ENCODE assay signal across 8 cellular contexts in the genomic region with DNA sequence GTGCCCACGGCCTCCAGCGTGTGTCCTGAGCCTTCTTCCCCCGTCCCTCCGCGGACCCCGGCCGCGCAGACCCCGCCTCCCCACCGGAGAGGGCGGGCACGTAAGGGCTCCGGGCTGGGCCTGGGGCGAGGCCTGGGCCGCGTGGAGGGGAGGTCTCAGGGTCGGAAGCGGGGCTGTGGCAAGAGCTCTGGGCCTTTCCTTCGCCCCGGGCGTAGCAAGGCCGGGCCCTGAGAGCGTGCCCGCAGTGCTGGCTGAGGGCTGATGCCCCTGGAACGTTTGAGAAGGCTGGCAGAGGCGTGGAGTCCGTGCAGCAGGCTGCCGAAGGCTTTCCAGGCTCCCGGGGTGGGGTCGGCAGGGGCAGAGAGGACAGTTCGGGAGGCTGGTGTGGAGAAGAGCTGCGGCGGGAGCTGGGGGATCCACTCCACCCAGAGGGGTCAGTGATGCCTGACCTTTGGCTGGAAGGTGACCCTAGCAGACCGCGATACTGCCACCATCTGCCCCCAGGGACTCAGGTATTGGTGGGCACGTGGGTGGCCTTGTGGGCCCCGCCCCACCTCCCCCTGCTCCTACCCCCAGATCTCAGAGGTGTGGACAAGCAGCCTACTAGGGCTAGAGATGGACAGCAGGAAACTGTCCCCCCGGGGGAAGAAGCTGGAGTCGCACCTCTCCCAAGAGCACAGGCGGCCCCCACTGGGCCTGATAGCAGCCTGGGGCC. TPM values are rescaled to one million over a fixed set of nuclear protein-coding genes. Genes with fewer than 3 reads are reported as not detected.
DNase-seq lines count a peak whose midpoint lies in the region; ATAC-seq, FAIRE-seq and TF ChIP-seq lines count a peak whose summit lies in the region.

No MANE protein-coding gene starts in this region.

- peak overlapping the region; percentile 77 to 94 (median 84) for H3K4me3 Mint-ChIP-seq in CD8-positive, alpha-beta memory T cell

- H2AFZ ChIP-seq in H1 (ENCODE audit: low read length): no peak overlapping the region

- H3K23me2 ChIP-seq in H1 (ENCODE audit: low read depth, low read length): peaks cover 3% of the 10 kb centered on the region; the same call in 1 of the 2 replicates

- TF ChIP-seq CTCF in H1 (IDR thresholded peaks at IDR 0.05; ENCODE audit: control extremely low read depth in 1 of 3, insufficient read depth in 1 of 3, low read depth in 1 of 3, low read length in 3 of 3): no peak

- peak; percentile 34 for ATAC-seq in GM19372 (IDR thresholded peaks at IDR 0.05; ENCODE audit: low read depth, unreplicated experiment)
- ATAC-seq in HG03521 (IDR thresholded peaks at IDR 0.05; ENCODE audit: unreplicated experiment): peak; percentile 30

- H3K36me3 ChIP-seq in CD8-positive, alpha-beta memory T cell (ENCODE audit: insufficient read depth, low read length): peaks cover 10% of the 10 kb centered on the region
- H3K36me3 ChIP-seq in H1 (ENCODE audit: control insufficient read depth in 2 of 4, insufficient read depth in 4 of 4, low read length in 3 of 4): peaks cover 0 to 18% (median 2%) of the 10 kb centered on the region in 4 experiments; a peak in 3 of 8 replicates
- H3K36me3 ChIP-seq in muscle layer of duodenum (ENCODE audit: control insufficient read depth in 1 of 2, insufficient read depth in 2 of 2, low read length in 2 of 2): peaks cover 7 to 25% of the 10 kb centered on the region in 2 donors

- H3K27ac ChIP-seq in CD8-positive, alpha-beta memory T cell (ENCODE audit: low read depth, low read length): peak overlapping the region; percentile 78
- no peak overlapping the region; the same call in 1 of the 2 replicates for H3K27ac ChIP-seq in H1 (ENCODE audit: low read depth, low read length)
- no peak overlapping the region for H3K27ac ChIP-seq in muscle layer of duodenum (ENCODE audit: low read length)

- no peak overlapping the region; the same call in 1 of the 2 replicates for H3K18ac ChIP-seq in H1 (ENCODE audit: extremely low read depth, low read length)

- no peaks in the 10 kb centered on the region for H3K79me2 ChIP-seq in H1 (ENCODE audit: control insufficient read depth in 1 of 2, insufficient read depth in 2 of 2, low read length in 2 of 2)

- H3K23ac ChIP-seq in H1 (ENCODE audit: insufficient read length): no peak overlapping the region

- no peak overlapping the region for H2BK120ac ChIP-seq in H1 (replicated peaks; ENCODE audit: low read depth, low read length)

- H3K36me3 Mint-ChIP-seq in CD8-positive, alpha-beta memory T cell: peaks cover 7 to 20% (median 15%) of the 10 kb centered on the region in 3 donors

- peak overlapping the region; percentile 86 for H4K8ac ChIP-seq in H1 (ENCODE audit: extremely low read depth, insufficient read depth, low read length)

- no peak overlapping the region for H3K4ac ChIP-seq in H1 (replicated peaks; ENCODE audit: insufficient read length, low read depth, low read length)

- peak overlapping the region; percentile 85 for H4K91ac ChIP-seq in H1 (replicated peaks; ENCODE audit: insufficient read length, low read length)

- peak overlapping the region; percentile 29 to 75; a peak in 3 of 4 replicates for H3K4me2 ChIP-seq in H1 (ENCODE audit: insufficient read depth in 1 of 2, low read depth in 2 of 2, low read length in 2 of 2)

- FAIRE-seq in H1 (lab: Jason Lieb, UNC): no peak

- H3K14ac ChIP-seq in H1 (ENCODE audit: insufficient read length): no peak overlapping the region

- no peak overlapping the region for H2BK20ac ChIP-seq in H1 (ENCODE audit: low read length)

- peak overlapping the region; percentile 39; the same call in 1 of the 2 replicates for H2BK12ac ChIP-seq in H1 (ENCODE audit: low read depth, low read length)

- peak in 2 of 5 donors; percentile 21 to 68 for DNase-seq in CD8-positive, alpha-beta memory T cell
- DNase-seq in SW480 (ENCODE audit: low spot score) (peak; percentile 42), H1 (ENCODE audit: low read depth in 1 of 2, low spot score in 2 of 2) (peak in 1 of 2 experiments; percentile 69), GM03348 (ENCODE audit: low spot score) (no peak)
- DNase-seq in central memory CD4-positive, alpha-beta T cell: no peak

- H3K9ac ChIP-seq in H1 (replicated peaks in 1 of 4; ENCODE audit: extremely low read depth in 1 of 4, low read depth in 3 of 4, low read length in 3 of 4): peak overlapping the region in 2 of 4 experiments; percentile 23 to 29; a peak in 2 of 7 replicates

- H3K56ac ChIP-seq in H1 (replicated peaks; ENCODE audit: insufficient read length, low read depth, low read length): no peak overlapping the region

- no peaks in the 10 kb centered on the region for H3K9me3 ChIP-seq in CD8-positive, alpha-beta memory T cell (ENCODE audit: low read length)
- H3K9me3 ChIP-seq in H1 (ENCODE audit: insufficient read depth in 2 of 2, low read depth in 1 of 2, low read length in 1 of 2) (peaks cover 31 to 50% of the 10 kb centered on the region in 2 experiments), muscle layer of duodenum (ENCODE audit: control insufficient read depth in 1 of 2, low read length in 2 of 2) (peaks cover 0 to 3% of the 10 kb centered on the region in 2 donors)

- H3K27me3 ChIP-seq in CD8-positive, alpha-beta memory T cell (ENCODE audit: insufficient read depth, low read length, poor library complexity, severe bottlenecking): no peaks in the 10 kb centered on the region
- H3K27me3 ChIP-seq in H1 (replicated peaks in 1 of 4; ENCODE audit: control insufficient read depth in 3 of 4, extremely low read depth in 1 of 4, insufficient read depth in 3 of 4, low read length in 3 of 4) (peaks cover 0 to 19% (median 8%) of the 10 kb centered on the region in 4 experiments; a peak in 3 of 7 replicates), muscle layer of duodenum (ENCODE audit: low read depth, low read length) (no peaks in the 10 kb centered on the region)

- H2AK5ac ChIP-seq in H1 (ENCODE audit: low read depth, low read length): no peak overlapping the region

- H4K20me1 ChIP-seq in H1 (replicated peaks in 1 of 2; ENCODE audit: control insufficient read depth in 1 of 2, insufficient read depth in 2 of 2, low read length in 2 of 2): no peaks in the 10 kb centered on the region

- H4K5ac ChIP-seq in H1 (ENCODE audit: insufficient read length, low read depth, low read length): peak overlapping the region; percentile 33

- TF ChIP-seq EP300 in H1 (IDR thresholded peaks at IDR 0.05; ENCODE audit: borderline replicate concordance in 1 of 2, low read depth in 2 of 2, low read length in 2 of 2): no peak

- peak overlapping the region; percentile 46; the same call in 1 of the 2 replicates for H2BK15ac ChIP-seq in H1 (ENCODE audit: low read length)

- H3K4me1 ChIP-seq in CD8-positive, alpha-beta memory T cell (ENCODE audit: insufficient read depth, low read length): peaks cover 20% of the 10 kb centered on the region
- H3K4me1 ChIP-seq in H1 (replicated peaks in 1 of 4; ENCODE audit: control insufficient read depth in 3 of 4, insufficient read depth in 4 of 4, low read length in 3 of 4): peaks cover 0 to 9% (median 3%) of the 10 kb centered on the region in 4 experiments; a peak in 4 of 7 replicates
- peaks cover 10 to 23% of the 10 kb centered on the region in 2 donors for H3K4me1 ChIP-seq in muscle layer of duodenum (ENCODE audit: control insufficient read depth in 1 of 2, insufficient read depth in 2 of 2, low read length in 2 of 2)

- H3K27me3 Mint-ChIP-seq in CD8-positive, alpha-beta memory T cell: no peaks in the 10 kb centered on the region

- POLR2A ChIA-PET in CD8-positive, alpha-beta memory T cell (lab: Charles Lee): interaction anchor here (1.0 kb wide), 1 partner anchor 13 kb away, joined by 3 read pairs; no protein-coding TSS in a partner anchor
- POLR2A ChIA-PET in H1 (lab: Charles Lee; ENCODE audit: partially characterized antibody): interaction anchor here (0.7 to 2.8 kb wide), 5 partner anchors 9 to 36 kb away, joined by 3 to 9 read pairs (median 3); no protein-coding TSS in a partner anchor

- WGBS in H1 (ENCODE audit: extremely low coverage in 1 of 2, insufficient coverage in 1 of 2, insufficient read length in 1 of 2, insufficient replicate concordance in 2 of 2, low coverage in 1 of 2, low lambda C conversion rate in 2 of 2, missing lambda C conversion rate in 1 of 2), 2 experiments: 76% methylated on average over 20 of the region's 40 CpGs; no CpG with 5 or more reads in 1 of the 2 experiments

- H3K79me1 ChIP-seq in H1 (ENCODE audit: low read depth, low read length): no peaks in the 10 kb centered on the region

- peaks cover 0 to 17% (median 12%) of the 10 kb centered on the region in 5 donors for H3K9me3 Mint-ChIP-seq in CD8-positive, alpha-beta memory T cell

- no peak for TF ChIP-seq RAD21 in H1 (IDR thresholded peaks at IDR 0.05 in 1 of 2, conservative IDR thresholded peaks at IDR 0.05 in 1 of 2; ENCODE audit: low read depth in 2 of 2, low read length in 2 of 2)

- TF ChIP-seq POLR2A in H1 (IDR thresholded peaks at IDR 0.05; ENCODE audit: control extremely low read depth in 1 of 2, low read depth in 2 of 2, low read length in 2 of 2): no peak

- peak overlapping the region; percentile 70 for H3K4me3 ChIP-seq in CD8-positive, alpha-beta memory T cell (ENCODE audit: low read length)
- H3K4me3 ChIP-seq in H1 (ENCODE audit: extremely low read depth in 1 of 4, insufficient read depth in 2 of 4, low read depth in 3 of 4, low read length in 4 of 4) (peak overlapping the region; percentile 33 to 71 (median 40)), muscle layer of duodenum (ENCODE audit: low read depth in 1 of 2, low read length in 2 of 2) (peak overlapping the region; percentile 66 to 83)

- peak overlapping the region in 5 of 8 donors; percentile 68 to 93 (median 73) for H3K27ac Mint-ChIP-seq in CD8-positive, alpha-beta memory T cell

- peaks cover 5 to 23% (median 10%) of the 10 kb centered on the region in 3 donors for H3K4me1 Mint-ChIP-seq in CD8-positive, alpha-beta memory T cell

- peak overlapping the region; percentile 66; the same call in 1 of the 2 replicates for H2BK5ac ChIP-seq in H1 (ENCODE audit: low read depth, low read length)

- CTCF ChIA-PET in CD8-positive, alpha-beta memory T cell (lab: Charles Lee): interaction anchor here (0.8 to 4.4 kb wide), 3 partner anchors 26 to 91 kb away, joined by 4 to 18 read pairs (median 4); no protein-coding TSS in a partner anchor
- CTCF ChIA-PET in H1 (lab: Charles Lee; ENCODE audit: partially characterized antibody): interaction anchor here (1.0 to 1.4 kb wide), 4 partner anchors 12 to 338 kb away, joined by 3 to 4 read pairs (median 3); no protein-coding TSS in a partner anchor

RNA-seq across cellular contexts. Expression of a gene that starts 0.5 kb away (rescaled TPM):
- total RNA-seq in CD8-positive, alpha-beta memory T cell: 1 to 10 TPM; 1.4 to 2.9 TPM
- polyA plus RNA-seq in CD8-positive, alpha-beta memory T cell: 0.08 TPM
- total RNA-seq in H1 (2021; fragmentation: NEBNext Ultra II Directional; extraction: Animal tissue kit (Norgen Biotek cat#: 25700)): 0.39 and 0.82 TPM in 2 replicates
- 0.24 and 0.67 TPM in 2 replicates for polyA plus RNA-seq in H1 (2011; rRNA removed)
- polyA plus RNA-seq in H1 (2011; cell fraction: cytosol; rRNA removed): 0.70 TPM
- 5.9 TPM for polyA plus RNA-seq in H1 (2011; cell fraction: nucleus; rRNA removed)
- 0.28 to 0.54 TPM (median 0.42 TPM) in 4 replicates for polyA plus RNA-seq in H1 (2012, experiment 1 of 2)
- 0.05 TPM for polyA plus RNA-seq in H1 (2012, experiment 2 of 2)
- polyA plus RNA-seq in H1 (2013, experiment 1 of 2): 0.14 TPM
- polyA plus RNA-seq in H1 (2013, experiment 2 of 2): 0.07 TPM
- polyA minus RNA-seq in H1 (2011; rRNA and poly(A)+ RNA removed): 0.10 and 0.16 TPM in 2 replicates
- not detected for polyA minus RNA-seq in H1 (2011; cell fraction: cytosol; rRNA and poly(A)+ RNA removed)
- polyA minus RNA-seq in H1 (2011; cell fraction: nucleus; rRNA and poly(A)+ RNA removed): 1.5 TPM

RNA-seq across cellular contexts. Expression of a gene that starts 20.7 kb away (rescaled TPM):
- 100 to 1,000 TPM; 124 to 129 TPM for total RNA-seq in CD8-positive, alpha-beta memory T cell
- polyA plus RNA-seq in CD8-positive, alpha-beta memory T cell: 6.1 TPM
- total RNA-seq in H1 (2021; fragmentation: NEBNext Ultra II Directional; extraction: Animal tissue kit (Norgen Biotek cat#: 25700)): 217 and 221 TPM in 2 replicates
- polyA plus RNA-seq in H1 (2011; rRNA removed): 73.9 and 159 TPM in 2 replicates
- polyA plus RNA-seq in H1 (2011; cell fraction: cytosol; rRNA removed): 107 TPM
- polyA plus RNA-seq in H1 (2011; cell fraction: nucleus; rRNA removed): 578 TPM
- 172 to 212 TPM (median 181 TPM) in 4 replicates for polyA plus RNA-seq in H1 (2012, experiment 1 of 2)
- 113 TPM for polyA plus RNA-seq in H1 (2012, experiment 2 of 2)
- polyA plus RNA-seq in H1 (2013, experiment 1 of 2): 173 TPM
- polyA plus RNA-seq in H1 (2013, experiment 2 of 2): 167 TPM
- 58.7 and 60.2 TPM in 2 replicates for polyA minus RNA-seq in H1 (2011; rRNA and poly(A)+ RNA removed)
- 171 TPM for polyA minus RNA-seq in H1 (2011; cell fraction: cytosol; rRNA and poly(A)+ RNA removed)
- 231 TPM for polyA minus RNA-seq in H1 (2011; cell fraction: nucleus; rRNA and poly(A)+ RNA removed)
